ENCODE assay signal across 23 cellular contexts in genomic region chr14:83172363-83172762, GRCh38.
DNase-seq lines count a peak whose midpoint lies in the region; TF ChIP-seq lines count a peak whose summit lies in the region.
"Had no signal": no experiment of that assay in that cellular context is flagged by ENCODE, and none has a peak within 500 bp of the region (broad histone marks: within the 10 kb centered on the region; RNA-seq: fewer than 3 reads in every experiment).

No MANE protein-coding gene starts in this region.

- no peak overlapping the region for H3K4me3 Mint-ChIP-seq in immature natural killer cell
- H3K4me3 Mint-ChIP-seq: activated naive CD8-positive, alpha-beta T cell; activated T-helper 1 cell treated with anti-CD3 and anti-CD28 coated beads, Interleukin-12 subunit alpha, Interleukin-12 subunit beta, Interleukin-2, Interleukin-4 antibody, amounts not matched to agents 30 ng/mL and 10 ng/mL and 1 ng/mL, durations not matched to agents 14 hours and 24 hours and 36 hours; natural killer cell treated with Interleukin-12 subunit alpha and Interleukin-12 subunit beta and Interleukin-15 and Interleukin-18, amount 100 ng/mL, for 72 hours had no signal

- H3K9me3 Mint-ChIP-seq in immature natural killer cell = peaks cover 5 to 40% (median 21%) of the 10 kb centered on the region in 6 donors

- no peaks in the 10 kb centered on the region for H3K27me3 Mint-ChIP-seq in immature natural killer cell (ENCODE audit: low read depth in 3 of 3)
- H3K27me3 Mint-ChIP-seq: activated naive CD8-positive, alpha-beta T cell; natural killer cell treated with Interleukin-12 subunit alpha and Interleukin-12 subunit beta and Interleukin-15 and Interleukin-18, amount 100 ng/mL, for 72 hours had no signal

- peak; percentile 25 for DNase-seq in ELR (ENCODE audit: low read depth)
- peak; percentile 0 for DNase-seq in M059J (ENCODE audit: low read depth)
- DNase-seq in astrocyte of the spinal cord (ENCODE audit: low read depth, low spot score) = peak; percentile 39
- peak; percentile 56 for DNase-seq in non-pigmented ciliary epithelial cell (ENCODE audit: low read depth)
- no peak for DNase-seq in NCI-H2107 (lab: John Stamatoyannopoulos, UW)
- DNase-seq in retina = no peak
- no peak for DNase-seq in immature natural killer cell
- DNase-seq: central memory CD4-positive, alpha-beta T cell; effector CD4-positive, alpha-beta T cell; mesendoderm; NCI-H1092 treated with DMSO at 0.1 percent for 48 hours; NCI-H82; PC-9; stimulated activated CD4-positive, alpha-beta T cell treated with anti-CD3 and anti-CD28 coated beads, Interleukin-2, amount 100 ng/mL, for 48 hours; T-helper 9 cell had no signal

- no peaks in the 10 kb centered on the region for H3K4me1 Mint-ChIP-seq in immature natural killer cell

- no peak for TF ChIP-seq CTCF in astrocyte of the spinal cord (IDR thresholded peaks at IDR 0.05; ENCODE audit: low read depth, low read length)

- peaks cover 0 to 5% (median 3%) of the 10 kb centered on the region in 3 donors for H3K36me3 Mint-ChIP-seq in immature natural killer cell
- H3K36me3 Mint-ChIP-seq: activated naive CD8-positive, alpha-beta T cell had no signal

- H3K27ac Mint-ChIP-seq in immature natural killer cell = no peak overlapping the region
- H3K27ac Mint-ChIP-seq: activated naive CD8-positive, alpha-beta T cell; activated T-helper 1 cell treated with anti-CD3 and anti-CD28 coated beads, Interleukin-12 subunit alpha, Interleukin-12 subunit beta, Interleukin-2, Interleukin-4 antibody, amounts not matched to agents 30 ng/mL and 10 ng/mL and 1 ng/mL, durations not matched to agents 14 hours and 24 hours and 36 hours; natural killer cell treated with Interleukin-12 subunit alpha and Interleukin-12 subunit beta and Interleukin-15 and Interleukin-18, amount 100 ng/mL, for 72 hours had no signal

- H3K4me3 ChIP-seq in astrocyte of the spinal cord (ENCODE audit: low read depth, low read length) = no peak overlapping the region
- H3K4me3 ChIP-seq: BLaER1 treated with 17β-estradiol and CSF1 and Interleukin-3, amounts not matched to agents 10 nM and 100 nM; hepatocyte; K562; PC-9; SK-N-MC; skin epidermis had no signal

- in situ Hi-C loops in astrocyte of the spinal cord (cut with HindIII; ENCODE audit: low sequenced_read_pairs) = no loop called here

Comparison
In these comparisons a context has a peak if more than half of its experiments do, and no peak if none do; other contexts are left out.
1. DNase-seq: peak in ELR (single experiment), M059J (single experiment), astrocyte of the spinal cord (single experiment) and non-pigmented ciliary epithelial cell (single experiment); none in NCI-H2107 (single experiment), retina (single experiment) and immature natural killer cell (0 of 3).